15 cellular contexts compared by ENCODE assay signal in genomic region chr11:63550156-63550700, GRCh38. TPM values are rescaled to one million over a fixed set of nuclear protein-coding genes. Genes with fewer than 3 reads are reported as not detected.
DNase-seq lines count a peak whose midpoint lies in the region; ATAC-seq and TF ChIP-seq lines count a peak whose summit lies in the region.
"Not testable (repeated sequence)": the region's sequence is repeated elsewhere in the genome, so short reads cannot be mapped to it uniquely, and the experiment has no call there.
"Had no signal": no experiment of that assay in that cellular context is flagged by ENCODE, and none has a peak within 500 bp of the region (broad histone marks: within the 10 kb centered on the region; RNA-seq: fewer than 3 reads in every experiment).

No MANE protein-coding gene starts in this region.

- H3K27me3 ChIP-seq in CD8-positive, alpha-beta T cell (ENCODE audit: insufficient read depth, low read length); naive thymus-derived CD4-positive, alpha-beta T cell (ENCODE audit: control insufficient read depth in 2 of 2, insufficient read depth in 2 of 2, low read length in 2 of 2); sigmoid colon: not testable (repeated sequence)

- CTCF ChIA-PET in CD8-positive, alpha-beta T cell (lab: Charles Lee) = interaction anchor here (0.6 to 1.3 kb wide), 4 partner anchors 9 to 86 kb away, joined by 3 to 4 read pairs (median 3); no protein-coding TSS in a partner anchor
- CTCF ChIA-PET in naive thymus-derived CD4-positive, alpha-beta T cell (lab: Charles Lee) = interaction anchor here (1.7 kb wide), 1 partner anchor 10 kb away, joined by 4 read pairs; no protein-coding TSS in a partner anchor

- H3K4me3 ChIP-seq in CD8-positive, alpha-beta T cell (ENCODE audit: low read depth, low read length); naive thymus-derived CD4-positive, alpha-beta T cell (ENCODE audit: low read length); sigmoid colon: not testable (repeated sequence)

- H3K4me3 Mint-ChIP-seq in CD8-positive, alpha-beta T cell = peak overlapping the region; percentile 87
- peak overlapping the region; percentile 85 for H3K4me3 Mint-ChIP-seq in central memory CD8-positive, alpha-beta T cell
- H3K4me3 Mint-ChIP-seq in immature natural killer cell = peak overlapping the region in 2 of 5 donors; percentile 87 to 93
- peak overlapping the region in 3 of 10 donors; percentile 89 to 92 (median 89) for H3K4me3 Mint-ChIP-seq in naive thymus-derived CD4-positive, alpha-beta T cell

- DNase-seq in CD8-positive, alpha-beta T cell = peak in 1 of 7 experiments; percentile 48
- peak; percentile 54 for DNase-seq in activated CD8-positive, alpha-beta memory T cell treated with anti-CD3 and anti-CD28 coated beads for 24 hours
- not testable (repeated sequence) for DNase-seq in central memory CD8-positive, alpha-beta T cell (ENCODE audit: low spot score in 2 of 2); immature natural killer cell; naive thymus-derived CD4-positive, alpha-beta T cell
- peak; percentile 43 for DNase-seq in sigmoid colon

- H3K27ac ChIP-seq in CD8-positive, alpha-beta T cell (ENCODE audit: low read depth, low read length); naive thymus-derived CD4-positive, alpha-beta T cell (ENCODE audit: low read depth, low read length); sigmoid colon: not testable (repeated sequence)

- H3K36me3 Mint-ChIP-seq in CD8-positive, alpha-beta T cell = peaks cover 29% of the 10 kb centered on the region
- H3K36me3 Mint-ChIP-seq in central memory CD8-positive, alpha-beta T cell (ENCODE audit: insufficient read depth) = peaks cover 41% of the 10 kb centered on the region
- H3K36me3 Mint-ChIP-seq in immature natural killer cell = peaks cover 9 to 23% (median 21%) of the 10 kb centered on the region in 3 donors
- peaks cover 0 to 32% (median 15%) of the 10 kb centered on the region in 5 donors for H3K36me3 Mint-ChIP-seq in naive thymus-derived CD4-positive, alpha-beta T cell

- not testable (repeated sequence) for TF ChIP-seq CTCF in CD8-positive, alpha-beta T cell (IDR thresholded peaks at IDR 0.05); sigmoid colon (IDR thresholded peaks at IDR 0.05)

- POLR2A ChIA-PET in CD8-positive, alpha-beta T cell (lab: Charles Lee) = interaction anchor here (1.7 to 8.3 kb wide), 3 partner anchors 15 to 25 kb away, joined by 4 to 101 read pairs (median 15); partner anchors contain the start of gene PLAAT4
- POLR2A ChIA-PET in naive thymus-derived CD4-positive, alpha-beta T cell (lab: Charles Lee) = interaction anchor here (1.5 to 6.9 kb wide), 5 partner anchors 8 to 37 kb away, joined by 3 to 172 read pairs (median 20); partner anchors contain the start of gene PLAAT4

- not testable (repeated sequence) for ATAC-seq in CD8-positive, alpha-beta T cell; central memory CD8-positive, alpha-beta T cell (replicated peaks; ENCODE audit: extremely low read depth, poor library complexity, severe bottlenecking); naive thymus-derived CD4-positive, alpha-beta T cell

- intact Hi-C loops in CD8-positive, alpha-beta T cell (cut with DNase I, micrococcal nuclease) = loop anchor here (5.0 kb wide), 3 partner anchors 62 to 122 kb away; partner anchors contain the start of genes ATL3 (in 1 of the 2) and PLAAT3 (in 1 of the 2)
- intact Hi-C loops in naive thymus-derived CD4-positive, alpha-beta T cell (cut with micrococcal nuclease) = loop anchor here in 1 of 2 donors (5.0 kb wide), 2 partner anchors 62 to 132 kb away; partner anchors contain the start of genes PLAAT3 and RTN3
- intact Hi-C loops in sigmoid colon (cut with DNase I) = not testable (repeated sequence)

- peaks cover 10% of the 10 kb centered on the region for H3K36me3 ChIP-seq in CD8-positive, alpha-beta T cell (ENCODE audit: insufficient read depth, low read length)
- peaks cover 7 to 23% (median 8%) of the 10 kb centered on the region in 3 experiments for H3K36me3 ChIP-seq in naive thymus-derived CD4-positive, alpha-beta T cell (ENCODE audit: control insufficient read depth in 2 of 3, insufficient read depth in 3 of 3, low read length in 3 of 3)
- peaks cover 0 to 23% (median 3%) of the 10 kb centered on the region in 4 donors for H3K36me3 ChIP-seq in sigmoid colon

- H3K4me1 Mint-ChIP-seq in CD8-positive, alpha-beta T cell (ENCODE audit: low read depth) = peaks cover 57% of the 10 kb centered on the region
- peaks cover 73% of the 10 kb centered on the region for H3K4me1 Mint-ChIP-seq in central memory CD8-positive, alpha-beta T cell
- H3K4me1 Mint-ChIP-seq in immature natural killer cell = peaks cover 57 to 66% of the 10 kb centered on the region in 2 donors
- H3K4me1 Mint-ChIP-seq in naive thymus-derived CD4-positive, alpha-beta T cell = peaks cover 23 to 64% (median 58%) of the 10 kb centered on the region in 7 donors

- H3K27ac Mint-ChIP-seq in CD8-positive, alpha-beta T cell = peak overlapping the region; percentile 99
- H3K27ac Mint-ChIP-seq in central memory CD8-positive, alpha-beta T cell (ENCODE audit: low read depth) = peak overlapping the region; percentile 96
- peak overlapping the region in 4 of 6 donors; percentile 94 to 98 (median 96) for H3K27ac Mint-ChIP-seq in immature natural killer cell
- peak overlapping the region in 6 of 9 donors; percentile 87 to 98 (median 95) for H3K27ac Mint-ChIP-seq in naive thymus-derived CD4-positive, alpha-beta T cell

- H3K9me3 ChIP-seq in CD8-positive, alpha-beta T cell (ENCODE audit: low read length); naive thymus-derived CD4-positive, alpha-beta T cell (ENCODE audit: control insufficient read depth in 2 of 3, low read length in 3 of 3); sigmoid colon: not testable (repeated sequence)

- WGBS in sigmoid colon, 2 donors = 95 to 97% methylated on average over 31 of the region's 31 CpGs

- H3K27me3 Mint-ChIP-seq in CD8-positive, alpha-beta T cell (ENCODE audit: low read depth); central memory CD8-positive, alpha-beta T cell; immature natural killer cell (ENCODE audit: low read depth in 3 of 3); naive thymus-derived CD4-positive, alpha-beta T cell: not testable (repeated sequence)

- TF ChIP-seq POLR2A in sigmoid colon (IDR thresholded peaks at IDR 0.05) = not testable (repeated sequence)

- peaks cover 42% of the 10 kb centered on the region for H3K4me1 ChIP-seq in CD8-positive, alpha-beta T cell (ENCODE audit: insufficient read depth, low read length)
- peaks cover 35 to 38% of the 10 kb centered on the region in 2 donors for H3K4me1 ChIP-seq in naive thymus-derived CD4-positive, alpha-beta T cell (ENCODE audit: control insufficient read depth in 2 of 2, insufficient read depth in 2 of 2, low read length in 2 of 2)
- H3K4me1 ChIP-seq in sigmoid colon = not testable (repeated sequence)

- not testable (repeated sequence) for H3K9me3 Mint-ChIP-seq in CD8-positive, alpha-beta T cell; central memory CD8-positive, alpha-beta T cell; immature natural killer cell; naive thymus-derived CD4-positive, alpha-beta T cell

- not testable (repeated sequence) for TF ChIP-seq EP300 in sigmoid colon (IDR thresholded peaks at IDR 0.05)

RNA-seq across cellular contexts. Expression of gene PLAAT2, which starts 13.0 kb away (rescaled TPM):
- total RNA-seq in CD8-positive, alpha-beta T cell = under 1 TPM in 1 of 2 experiments, not detected in 1; 0.47 TPM
- polyA plus RNA-seq in immature natural killer cell (1 to 10 TPM in 2 of 3 donors, not detected in 1; 2.8 to 3.0 TPM), sigmoid colon (100 to 1,000 TPM in 2 of 3 donors, 10 to 100 TPM in 1; 27.0 to 233 (median 112) TPM)
- under 1 TPM in 1 of 5 experiments, not detected in 4; 0.51 TPM for total RNA-seq in naive thymus-derived CD4-positive, alpha-beta T cell
- polyA plus RNA-seq in naive thymus-derived CD4-positive, alpha-beta T cell = not detected
- under 1 TPM in 1 of 4 donors, not detected in 3; 0.71 TPM for total RNA-seq in sigmoid colon
- total RNA-seq: A673, Daoy, GM23248, H4, HepG2 had no signal
- polyA plus RNA-seq: AG04450, CD14-positive monocyte, GM23248 had no signal

RNA-seq across cellular contexts. Expression of gene PLAAT4, which starts 13.6 kb away (rescaled TPM):
- 10 to 100 TPM; 81.9 to 84.0 TPM for total RNA-seq in CD8-positive, alpha-beta T cell
- 100 to 1,000 TPM; 886 to 933 (median 906) TPM for polyA plus RNA-seq in immature natural killer cell
- 100 to 1,000 TPM in 4 of 5 experiments, 10 to 100 TPM in 1; 96.2 to 170 (median 122) TPM for total RNA-seq in naive thymus-derived CD4-positive, alpha-beta T cell
- 100 to 1,000 TPM; 430 to 468 TPM for polyA plus RNA-seq in naive thymus-derived CD4-positive, alpha-beta T cell
- 10 to 100 TPM; 36.7 to 49.9 (median 42.8) TPM for total RNA-seq in sigmoid colon
- 100 to 1,000 TPM in 2 of 3 donors, 10 to 100 TPM in 1; 63.1 to 262 (median 114) TPM for polyA plus RNA-seq in sigmoid colon

RNA-seq across cellular contexts. Expression of gene LGALS12, which starts 44.3 kb away (rescaled TPM):
- not detected for total RNA-seq in CD8-positive, alpha-beta T cell
- polyA plus RNA-seq in immature natural killer cell = 1 to 10 TPM in 1 of 3 donors, not detected in 2; 1.7 TPM
- 1 to 10 TPM in 1 of 5 experiments, not detected in 4; 1.3 TPM for total RNA-seq in naive thymus-derived CD4-positive, alpha-beta T cell
- not detected for polyA plus RNA-seq in naive thymus-derived CD4-positive, alpha-beta T cell
- 1 to 10 TPM in 1 of 4 donors, not detected in 3; 5.4 TPM for total RNA-seq in sigmoid colon
- 1 to 10 TPM in 1 of 3 donors, not detected in 2; 3.9 TPM for polyA plus RNA-seq in sigmoid colon
- total RNA-seq: A673, Caco-2, Daoy, GM23248, HepG2 had no signal
- polyA plus RNA-seq: AG04450, GM23248, HepG2 had no signal

RNA-seq across cellular contexts. Expression of gene PLAAT5, which starts 59.3 kb away (rescaled TPM):
- not detected for total RNA-seq in CD8-positive, alpha-beta T cell
- polyA plus RNA-seq in immature natural killer cell (1 to 10 TPM in 2 of 3 donors, under 1 TPM in 1; 0.63 to 3.8 (median 1.5) TPM), sigmoid colon (1 to 10 TPM in 2 of 3 donors, not detected in 1; 1.2 TPM)
- total RNA-seq in naive thymus-derived CD4-positive, alpha-beta T cell = 1 to 10 TPM in 1 of 5 experiments, not detected in 4; 1.1 TPM
- polyA plus RNA-seq in naive thymus-derived CD4-positive, alpha-beta T cell = not detected
- total RNA-seq in sigmoid colon = 1 to 10 TPM; 2.0 to 8.4 (median 3.2) TPM
- total RNA-seq: A673, Daoy, GM23248, H4, HepG2 had no signal
- polyA plus RNA-seq: AG04450, GM23248, HepG2, IgD-negative memory B cell had no signal
